Comparison of ENCODE assay signal across 1 cellular context in the genomic region with DNA sequence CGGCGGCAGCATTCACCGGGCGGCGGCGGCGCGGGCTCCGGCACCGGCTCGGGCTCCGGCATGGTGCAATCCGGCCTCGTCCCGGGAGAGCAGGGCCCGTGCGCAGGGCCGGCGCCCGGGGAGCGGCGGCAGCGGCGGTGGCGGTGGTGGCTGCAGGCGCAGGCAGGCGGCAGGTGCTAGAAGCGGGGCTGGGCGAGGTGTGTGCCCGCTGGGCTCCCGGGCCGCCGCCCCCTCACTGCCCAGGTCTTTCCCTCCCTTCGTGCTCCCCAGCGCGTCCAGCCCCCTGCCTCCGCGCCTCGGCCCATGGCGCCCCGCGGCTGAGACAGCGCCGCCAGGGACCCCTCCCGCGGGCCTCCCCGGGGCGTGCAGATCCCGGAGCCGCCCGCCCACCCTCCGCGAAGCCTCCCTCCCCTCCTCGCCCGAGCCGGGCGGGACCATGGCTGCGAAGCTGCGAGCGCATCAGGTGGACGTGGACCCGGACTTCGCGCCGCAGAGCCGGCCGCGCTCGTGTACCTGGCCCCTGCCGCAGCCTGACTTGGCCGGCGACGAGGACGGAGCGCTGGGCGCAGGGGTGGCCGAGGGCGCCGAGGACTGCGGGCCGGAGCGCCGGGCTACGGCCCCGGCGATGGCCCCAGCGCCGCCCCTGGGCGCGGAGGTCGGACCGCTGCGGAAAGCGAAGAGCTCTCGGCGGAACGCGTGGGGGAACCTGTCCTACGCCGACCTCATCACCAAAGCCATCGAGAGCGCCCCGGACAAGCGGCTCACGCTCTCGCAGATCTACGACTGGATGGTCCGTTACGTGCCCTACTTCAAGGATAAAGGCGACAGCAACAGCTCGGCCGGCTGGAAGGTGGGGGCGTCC.
TF ChIP-seq lines count a peak whose summit lies in the region.

No MANE protein-coding gene starts in this region.

TF ChIP-seq in WTC11, 78 proteins besides CTCF, POLR2A, EP300 and RAD21 (continued from another document):
- TF ChIP-seq TP53 (CRISPR knock-in tag; IDR thresholded peaks at IDR 0.05) (peak; percentile 73), TCF7 (CRISPR knock-in tag; IDR thresholded peaks at IDR 0.05; ENCODE audit: low read depth) (no peak), ETV6 (CRISPR knock-in tag; IDR thresholded peaks at IDR 0.05) (no peak), FOXJ3 (CRISPR knock-in tag; IDR thresholded peaks at IDR 0.05; ENCODE audit: borderline replicate concordance) (no peak), ZNF317 (CRISPR knock-in tag; IDR thresholded peaks at IDR 0.05; ENCODE audit: borderline replicate concordance, low read depth) (no peak), ATF1 (CRISPR knock-in tag; IDR thresholded peaks at IDR 0.05) (no peak), NFATC4 (CRISPR knock-in tag; IDR thresholded peaks at IDR 0.05) (no peak), SMAD4 (CRISPR knock-in tag; IDR thresholded peaks at IDR 0.05) (no peak), SMAD3 (CRISPR knock-in tag; IDR thresholded peaks at IDR 0.05; ENCODE audit: borderline replicate concordance) (no peak), JUN (CRISPR knock-in tag; IDR thresholded peaks at IDR 0.05) (peak; percentile 48; the same call in 1 of the 2 replicates), ESRRA (CRISPR knock-in tag; IDR thresholded peaks at IDR 0.05; ENCODE audit: borderline replicate concordance) (peak; percentile 78; the same call in 1 of the 2 replicates), KAT7 (CRISPR knock-in tag; IDR thresholded peaks at IDR 0.05; ENCODE audit: borderline replicate concordance) (no peak), FOXP1 (CRISPR knock-in tag; IDR thresholded peaks at IDR 0.05; ENCODE audit: borderline replicate concordance) (peak; percentile 67; the same call in 1 of the 2 replicates), ZNF263 (CRISPR knock-in tag; IDR thresholded peaks at IDR 0.05; ENCODE audit: low read depth) (no peak), HMGA2 (CRISPR knock-in tag; IDR thresholded peaks at IDR 0.05) (no peak), MYBL2 (CRISPR knock-in tag; IDR thresholded peaks at IDR 0.05) (no peak), ZNF671 (CRISPR knock-in tag; IDR thresholded peaks at IDR 0.05) (no peak), PRRX2 (CRISPR knock-in tag; IDR thresholded peaks at IDR 0.05) (no peak), MXD4 (CRISPR knock-in tag; IDR thresholded peaks at IDR 0.05; ENCODE audit: borderline replicate concordance) (no peak), NR1H2 (CRISPR knock-in tag; IDR thresholded peaks at IDR 0.05) (no peak), NR2C2 (CRISPR knock-in tag; IDR thresholded peaks at IDR 0.05) (no peak)
- TF ChIP-seq, protein P1, sequence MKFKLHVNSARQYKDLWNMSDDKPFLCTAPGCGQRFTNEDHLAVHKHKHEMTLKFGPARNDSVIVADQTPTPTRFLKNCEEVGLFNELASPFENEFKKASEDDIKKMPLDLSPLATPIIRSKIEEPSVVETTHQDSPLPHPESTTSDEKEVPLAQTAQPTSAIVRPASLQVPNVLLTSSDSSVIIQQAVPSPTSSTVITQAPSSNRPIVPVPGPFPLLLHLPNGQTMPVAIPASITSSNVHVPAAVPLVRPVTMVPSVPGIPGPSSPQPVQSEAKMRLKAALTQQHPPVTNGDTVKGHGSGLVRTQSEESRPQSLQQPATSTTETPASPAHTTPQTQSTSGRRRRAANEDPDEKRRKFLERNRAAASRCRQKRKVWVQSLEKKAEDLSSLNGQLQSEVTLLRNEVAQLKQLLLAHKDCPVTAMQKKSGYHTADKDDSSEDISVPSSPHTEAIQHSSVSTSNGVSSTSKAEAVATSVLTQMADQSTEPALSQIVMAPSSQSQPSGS (CRISPR knock-in tag; IDR thresholded peaks at IDR 0.05; ENCODE audit: borderline replicate concordance, low read depth), result no peak
- TF ChIP-seq, protein P2, sequence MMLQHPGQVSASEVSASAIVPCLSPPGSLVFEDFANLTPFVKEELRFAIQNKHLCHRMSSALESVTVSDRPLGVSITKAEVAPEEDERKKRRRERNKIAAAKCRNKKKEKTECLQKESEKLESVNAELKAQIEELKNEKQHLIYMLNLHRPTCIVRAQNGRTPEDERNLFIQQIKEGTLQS (CRISPR knock-in tag; conservative IDR thresholded peaks at IDR 0.05), result no peak
- TF ChIP-seq, protein P3, sequence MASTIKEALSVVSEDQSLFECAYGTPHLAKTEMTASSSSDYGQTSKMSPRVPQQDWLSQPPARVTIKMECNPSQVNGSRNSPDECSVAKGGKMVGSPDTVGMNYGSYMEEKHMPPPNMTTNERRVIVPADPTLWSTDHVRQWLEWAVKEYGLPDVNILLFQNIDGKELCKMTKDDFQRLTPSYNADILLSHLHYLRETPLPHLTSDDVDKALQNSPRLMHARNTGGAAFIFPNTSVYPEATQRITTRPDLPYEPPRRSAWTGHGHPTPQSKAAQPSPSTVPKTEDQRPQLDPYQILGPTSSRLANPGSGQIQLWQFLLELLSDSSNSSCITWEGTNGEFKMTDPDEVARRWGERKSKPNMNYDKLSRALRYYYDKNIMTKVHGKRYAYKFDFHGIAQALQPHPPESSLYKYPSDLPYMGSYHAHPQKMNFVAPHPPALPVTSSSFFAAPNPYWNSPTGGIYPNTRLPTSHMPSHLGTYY (CRISPR knock-in tag; IDR thresholded peaks at IDR 0.05), result no peak
